Comparison of ENCODE assay signal across 13 cellular contexts in the genomic region with DNA sequence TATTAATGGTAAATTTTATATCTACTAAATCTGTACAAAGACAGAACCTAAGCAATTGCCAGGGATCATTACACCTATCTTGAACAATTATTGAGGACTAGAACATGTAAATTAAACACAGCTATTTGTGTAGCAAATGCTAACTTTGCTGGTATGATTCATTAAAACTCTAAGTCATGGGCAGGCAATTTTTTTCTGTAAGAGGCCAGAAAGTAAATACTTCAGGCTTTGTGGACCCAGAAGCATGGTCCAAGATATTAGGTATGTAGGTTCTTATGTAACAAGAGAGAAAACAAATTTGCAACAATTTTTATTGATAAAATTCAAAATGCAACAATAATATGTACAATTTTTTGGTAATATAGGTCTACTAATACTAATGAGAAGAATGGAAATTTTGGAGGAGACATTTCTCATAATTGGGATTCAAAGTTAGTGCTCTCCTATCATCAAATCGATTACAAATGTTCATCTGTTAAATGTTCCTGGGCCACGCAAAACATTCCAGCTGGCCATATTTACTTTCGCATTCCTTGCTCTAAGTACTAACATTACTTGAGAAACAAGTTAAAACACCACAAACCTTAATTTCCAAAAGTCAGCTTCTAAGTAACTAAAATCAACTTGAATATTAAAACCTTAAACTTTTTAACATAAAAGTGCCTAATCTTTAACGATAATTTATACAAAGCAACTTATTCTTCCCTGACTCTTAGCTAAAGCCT. TPM values are rescaled to one million over a fixed set of nuclear protein-coding genes. Genes with fewer than 3 reads are reported as not detected.
DNase-seq lines count a peak whose midpoint lies in the region; ATAC-seq, FAIRE-seq and TF ChIP-seq lines count a peak whose summit lies in the region.
"Had no signal": no experiment of that assay in that cellular context is flagged by ENCODE, and none has a peak within 500 bp of the region (broad histone marks: within the 10 kb centered on the region; RNA-seq: fewer than 3 reads in every experiment).

No MANE protein-coding gene starts in this region.

- H3K9me3 ChIP-seq in A549: no peaks in the 10 kb centered on the region
- H3K9me3 ChIP-seq in GM12878 (replicated peaks; ENCODE audit: control insufficient read depth, insufficient read depth, low read length): no peaks in the 10 kb centered on the region; the same call in 1 of the 3 replicates
- H3K9me3 ChIP-seq in tibial artery: no peaks in the 10 kb centered on the region
- H3K9me3 ChIP-seq: ovary had no signal

- H3F3A ChIP-seq in GM23338 (replicated peaks; ENCODE audit: low read depth): no peaks in the 10 kb centered on the region

- peak overlapping the region; percentile 85 for H3K4me2 ChIP-seq in A549
- H3K4me2 ChIP-seq in GM23338: peak overlapping the region; percentile 80
- no peak overlapping the region for H3K4me2 ChIP-seq in GM12878 (ENCODE audit: control insufficient read depth, insufficient read depth)

- H3K4me3 ChIP-seq in A549: peak overlapping the region; percentile 97
- H3K4me3 ChIP-seq in GM23338: peak overlapping the region; percentile 86
- peak overlapping the region; percentile 47 for H3K4me3 ChIP-seq in GM12878
- peak overlapping the region; percentile 4 for H3K4me3 ChIP-seq in kidney epithelial cell (ENCODE audit: low read depth, low read length)
- H3K4me3 ChIP-seq in tibial artery: no peak overlapping the region
- H3K4me3 ChIP-seq: ovary had no signal

- BruUV-seq in GM12878 (replicated peaks; lab: Mats Ljungman, UMichigan): no TSS peak

- ATAC-seq in A549 (no peak), GM23338 (no peak), GM12878 (no peak)
- ATAC-seq: T-cell had no signal

- peaks cover 64% of the 10 kb centered on the region for H3K4me1 ChIP-seq in A549
- H3K4me1 ChIP-seq in GM23338 (ENCODE audit: insufficient read depth): peaks cover 61% of the 10 kb centered on the region
- no peaks in the 10 kb centered on the region for H3K4me1 ChIP-seq in GM12878 (ENCODE audit: control insufficient read depth, insufficient read depth, low read length)
- peaks cover 0 to 66% (median 19%) of the 10 kb centered on the region in 4 donors for H3K4me1 ChIP-seq in tibial artery

- H2AFZ ChIP-seq in GM23338 (no peak overlapping the region), GM12878 (ENCODE audit: control insufficient read depth, low read depth, low read length) (no peak overlapping the region)

- H3K9me3 Mint-ChIP-seq in GM23338 (0 out of 3 replicates have a peak, but pooled peaks cover under 1% of the 10 kb centered on the region), CD14-positive monocyte (no peaks in the 10 kb centered on the region)
- H3K9me3 Mint-ChIP-seq: T-cell had no signal

- H3K36me3 ChIP-seq in GM23338 (ENCODE audit: insufficient read depth): no peaks in the 10 kb centered on the region
- H3K36me3 ChIP-seq in GM12878 (ENCODE audit: control insufficient read depth in 2 of 2, insufficient read depth in 2 of 2, low read length in 1 of 2): peaks cover 0 to 2% of the 10 kb centered on the region in 2 experiments; a peak in 1 of 4 replicates
- no peaks in the 10 kb centered on the region for H3K36me3 ChIP-seq in kidney epithelial cell (ENCODE audit: control insufficient read depth, insufficient read depth, low read length)
- H3K36me3 ChIP-seq in tibial artery: no peaks in the 10 kb centered on the region
- H3K36me3 ChIP-seq: ovary had no signal

- no peak for FAIRE-seq in A549 (lab: Jason Lieb, UNC)
- FAIRE-seq in GM12878 (lab: Jason Lieb, UNC): no peak

- CTCF ChIA-PET in A549 (lab: Yijun Ruan, JAX): interaction anchor here (1.5 kb wide), 1 partner anchor 13 kb away, joined by 4 read pairs; no protein-coding TSS in a partner anchor
- CTCF ChIA-PET in GM12878 (lab: Yijun Ruan, JAX): interaction anchor here (0.6 to 9.1 kb wide), 5 partner anchors 11 to 305 kb away, joined by 3 to 163 read pairs (median 5); no protein-coding TSS in a partner anchor

- H3K4me1 Mint-ChIP-seq in GM23338: peaks cover 51% of the 10 kb centered on the region
- H3K4me1 Mint-ChIP-seq in CD14-positive monocyte: peaks cover 57% of the 10 kb centered on the region

- no peaks in the 10 kb centered on the region; the same call in 1 of the 2 replicates for H4K20me1 ChIP-seq in GM23338 (replicated peaks; ENCODE audit: insufficient read depth)
- no peaks in the 10 kb centered on the region for H4K20me1 ChIP-seq in GM12878 (ENCODE audit: control insufficient read depth, insufficient read depth)

- TF ChIP-seq RAD21 in A549 (conservative IDR thresholded peaks at IDR 0.05 in 1 of 2, IDR thresholded peaks at IDR 0.05 in 1 of 2) (no peak), GM12878 (IDR thresholded peaks at IDR 0.05; ENCODE audit: insufficient read depth, low read depth, low read length) (no peak)

- H3K27ac Mint-ChIP-seq in GM23338 (peak overlapping the region; percentile 94), CD14-positive monocyte (peak overlapping the region in 1 of 7 donors; percentile 40)

- 0 out of 2 replicates have a peak, but pooled peaks cover 4% of the 10 kb centered on the region for H3K9me2 ChIP-seq in GM23338 (ENCODE audit: insufficient read depth)

- H3K4me3 Mint-ChIP-seq in GM23338 (peak overlapping the region; percentile 46; the same call in 2 of the 3 replicates), CD14-positive monocyte (no peak overlapping the region)

- peak overlapping the region; percentile 47; the same call in 1 of the 2 replicates for H3K9ac ChIP-seq in GM12878 (ENCODE audit: control insufficient read depth, insufficient read depth, low read length)

- WGBS in A549 (ENCODE audit: missing lambda C conversion rate): 6% methylated on average over 4 of the region's 4 CpGs
- WGBS in GM12878 (ENCODE audit: insufficient coverage, insufficient replicate concordance, low lambda C conversion rate, missing lambda C conversion rate): 100% methylated on average over 4 of the region's 4 CpGs

- peaks cover 92% of the 10 kb centered on the region for H3K79me2 ChIP-seq in GM23338 (replicated peaks; ENCODE audit: insufficient read depth)
- H3K79me2 ChIP-seq in GM12878 (ENCODE audit: control insufficient read depth, insufficient read depth, low read length): peaks cover 97% of the 10 kb centered on the region

- SMC1A ChIA-PET in GM12878 (lab: Charles Lee; ENCODE audit: uncharacterized antibody, unreplicated experiment): interaction anchor here (1.0 to 12.7 kb wide), 7 partner anchors 10 to 224 kb away, joined by 3 to 196 read pairs (median 10); a partner anchor contains a TSS

- H3K36me3 Mint-ChIP-seq in GM23338 (ENCODE audit: low read depth) (peaks cover 9% of the 10 kb centered on the region), CD14-positive monocyte (peaks cover 4 to 6% of the 10 kb centered on the region in 2 donors)

- TF ChIP-seq EP300 in A549 (IDR thresholded peaks at IDR 0.05): no peak
- no peak for TF ChIP-seq EP300 in GM12878 (IDR thresholded peaks at IDR 0.05; ENCODE audit: borderline replicate concordance in 1 of 2, control insufficient read depth in 1 of 2, low read depth in 2 of 2, low read length in 2 of 2)

- DNase-seq in A549 (ENCODE audit: low read depth in 1 of 2, low spot score in 1 of 2): no peak
- no peak for DNase-seq in GM23338 (ENCODE audit: low spot score)
- no peak for DNase-seq in GM12878 (ENCODE audit: low read depth, low spot score)
- DNase-seq in kidney epithelial cell (ENCODE audit: low read depth): no peak
- DNase-seq in NCI-H748 treated with DMSO at 0.1 percent for 48 hours (lab: John Stamatoyannopoulos, UW): no peak
- DNase-seq in NCI-H2107 treated with DMSO at 0.1 percent for 48 hours (lab: John Stamatoyannopoulos, UW; ENCODE audit: unreplicated experiment): no peak
- no peak for DNase-seq in tibial artery
- DNase-seq in CD14-positive monocyte (ENCODE audit: low spot score): no peak
- DNase-seq: cerebellar nuclear complex, hypothalamus, NCI-H82, ovary, T-cell had no signal

- in situ Hi-C loops in GM12878 (cut with MboI): loop anchor here (10.0 kb wide), 1 partner anchor 475 kb away; no protein-coding TSS in a partner anchor

- POLR2A ChIA-PET in A549 (lab: Yijun Ruan, JAX): interaction anchor here (0.5 kb wide), 1 partner anchor 106 kb away, joined by 5 read pairs; no protein-coding TSS in a partner anchor
- POLR2A ChIA-PET in GM12878 (lab: Charles Lee): interaction anchor here (0.9 to 3.0 kb wide), 3 partner anchors 9 to 213 kb away, joined by 3 to 21 read pairs (median 10); a partner anchor contains a TSS

- peak overlapping the region; percentile 66 to 68 for H3K27ac ChIP-seq in A549
- peak overlapping the region; percentile 15 for H3K27ac ChIP-seq in GM23338 (ENCODE audit: low read depth)
- H3K27ac ChIP-seq in GM12878 (ENCODE audit: control insufficient read depth, insufficient read depth): peak overlapping the region; percentile 80; the same call in 1 of the 2 replicates
- H3K27ac ChIP-seq in tibial artery: no peak overlapping the region
- H3K27ac ChIP-seq: ovary had no signal

- H3K27me3 Mint-ChIP-seq in GM23338 (ENCODE audit: insufficient read depth, low read depth, poor library complexity) (no peaks in the 10 kb centered on the region), CD14-positive monocyte (ENCODE audit: low read depth in 3 of 3) (no peaks in the 10 kb centered on the region)
- H3K27me3 Mint-ChIP-seq: T-cell had no signal

- RAD21 ChIA-PET in GM12878 (lab: Charles Lee; ENCODE audit: unreplicated experiment): interaction anchor here (1.3 to 9.2 kb wide), 4 partner anchors 11 to 230 kb away, joined by 3 to 142 read pairs (median 6); no protein-coding TSS in a partner anchor

- H3K27me3 ChIP-seq in GM23338 (ENCODE audit: insufficient read depth) (no peaks in the 10 kb centered on the region), GM12878 (replicated peaks in 1 of 2; ENCODE audit: control insufficient read depth in 2 of 2, insufficient read depth in 2 of 2, low read length in 1 of 2) (no peaks in the 10 kb centered on the region), kidney epithelial cell (ENCODE audit: control insufficient read depth, insufficient read depth, low read length) (no peaks in the 10 kb centered on the region), tibial artery (no peaks in the 10 kb centered on the region)
- H3K27me3 ChIP-seq: ovary had no signal

- intact Hi-C loops in GM12878 (cut with micrococcal nuclease; ENCODE audit: unreplicated experiment): loop anchor here (5.0 kb wide), 4 partner anchors 212 to 1758 kb away; a partner anchor contains a TSS
- intact Hi-C loops in tibial artery (cut with DNase I; ENCODE audit: low total_unique reads): no loop called here
- intact Hi-C loops in CD14-positive monocyte (cut with micrococcal nuclease): loop anchor here (5.0 to 10.0 kb wide), 3 partner anchors 33 to 325 kb away; a partner anchor contains a TSS

- TF ChIP-seq CTCF in A549 (IDR thresholded peaks at IDR 0.05) (no peak), GM23338 (conservative IDR thresholded peaks at IDR 0.05; ENCODE audit: low read depth in 2 of 2) (no peak), GM12878 (IDR thresholded peaks at IDR 0.05 in 2 of 3, conservative IDR thresholded peaks at IDR 0.05 in 1 of 3; ENCODE audit: control insufficient read depth in 2 of 3, extremely low read depth in 1 of 3, insufficient read depth in 1 of 3, low read depth in 3 of 3, low read length in 3 of 3) (no peak), kidney epithelial cell (IDR thresholded peaks at IDR 0.05; ENCODE audit: insufficient read depth, low read length, poor library complexity, severe bottlenecking) (no peak), tibial artery (IDR thresholded peaks at IDR 0.05) (no peak), CD14-positive monocyte (IDR thresholded peaks at IDR 0.05) (no peak)

- TF ChIP-seq POLR2A in A549 (IDR thresholded peaks at IDR 0.05; ENCODE audit: low read length) (no peak), GM12878 (IDR thresholded peaks at IDR 0.05; ENCODE audit: low read depth, low read length) (no peak)

RNA-seq across cellular contexts. Expression of a gene that starts 4.3 kb away (rescaled TPM):
- polyA plus RNA-seq in A549 (2011; rRNA removed) (75.5 and 94.3 TPM in 2 replicates), A549 (2017; fragmentation: RNase III; extraction: RNeasy Plus Mini Kit Qiagen cat#74134 plus additional on column Dnase treatment) (56.1 to 65.1 TPM (median 61.6 TPM) in 3 replicates), GM23338 (2016; fragmentation: Nextera tagmentation; extraction: Ambion mirVana) (52.6 and 61.7 TPM in 2 replicates), GM12878 (2011; rRNA removed) (43.9 and 69.5 TPM in 2 replicates), GM12878 (2014; fragmentation: Illumina TruSeq; extraction: Trizol) (42.6 and 55.6 TPM in 2 replicates), GM12878 (2014; fragmentation: Nextera tagmentation; extraction: Ambion mirVana) (10 to 100 TPM; 11.9 to 23.1 TPM), GM12878 (2014; rRNA removed) (24.3 and 28.3 TPM in 2 replicates), GM12878 (2016; fragmentation: Nextera tagmentation; extraction: Ambion mirVana) (10 to 100 TPM; 54.4 to 61.6 TPM), CD14-positive monocyte (100 to 1,000 TPM in 1 of 2 donors, 10 to 100 TPM in 1; 70.6 to 101 TPM)
- polyA plus RNA-seq in A549 (2012; cell fraction: cytosol; rRNA removed): 10.5 and 13.0 TPM in 2 replicates
- 9.4 and 17.2 TPM in 2 replicates for polyA plus RNA-seq in A549 (2012; cell fraction: nucleus; rRNA removed)
- polyA minus RNA-seq in A549 (2011; rRNA and poly(A)+ RNA removed): 26.4 and 26.9 TPM in 2 replicates
- 99.9 and 101 TPM in 2 replicates for total RNA-seq in GM23338 (2014; rRNA removed; shearing (Covaris generic))
- 169 and 195 TPM in 2 replicates for total RNA-seq in GM12878 (2013; cell fraction: nucleolus; rRNA removed)
- total RNA-seq in GM12878 (2014; rRNA removed) (39.0 and 48.1 TPM in 2 replicates), GM12878 (2014; rRNA removed; fragmentation: Illumina TruSeq; extraction: Trizol) (47.6 and 48.1 TPM in 2 replicates), GM12878 (2021) (58.0 and 62.8 TPM in 2 replicates), kidney epithelial cell (88.9 TPM in 2 replicates)
- polyA plus RNA-seq in GM12878 (2011; ENCODE audit: low read depth): 23.3 TPM
- polyA plus RNA-seq in GM12878 (2011; cell fraction: cytosol; rRNA removed): 12.7 and 18.6 TPM in 2 replicates
- 22.6 and 29.9 TPM in 2 replicates for polyA plus RNA-seq in GM12878 (2011; cell fraction: nucleus; rRNA removed)
- polyA plus RNA-seq in GM12878 (2012): 43.0 and 53.2 TPM in 2 replicates
- 24.1 and 62.2 TPM in 2 replicates for polyA minus RNA-seq in GM12878 (2011; rRNA and poly(A)+ RNA removed)
- polyA minus RNA-seq in GM12878 (2011; cell fraction: cytosol; rRNA and poly(A)+ RNA removed): 12.4 and 20.5 TPM in 2 replicates
- polyA minus RNA-seq in GM12878 (2011; cell fraction: nucleus; rRNA and poly(A)+ RNA removed): 16.3 and 21.0 TPM in 2 replicates

RNA-seq across cellular contexts. Expression of a gene that starts 36.7 kb away (rescaled TPM):
- 271 and 360 TPM in 2 replicates for polyA plus RNA-seq in A549 (2011; rRNA removed)
- 240 and 249 TPM in 2 replicates for polyA plus RNA-seq in A549 (2012; cell fraction: cytosol; rRNA removed)
- polyA plus RNA-seq in A549 (2012; cell fraction: nucleus; rRNA removed): 97.7 and 193 TPM in 2 replicates
- polyA plus RNA-seq in A549 (2017; fragmentation: RNase III; extraction: RNeasy Plus Mini Kit Qiagen cat#74134 plus additional on column Dnase treatment): 464 to 507 TPM (median 488 TPM) in 3 replicates
- 21.3 and 22.8 TPM in 2 replicates for polyA minus RNA-seq in A549 (2011; rRNA and poly(A)+ RNA removed)
- 93.7 and 109 TPM in 2 replicates for total RNA-seq in GM23338 (2014; rRNA removed; shearing (Covaris generic))
- polyA plus RNA-seq in GM23338 (2016; fragmentation: Nextera tagmentation; extraction: Ambion mirVana): 963 and 996 TPM in 2 replicates
- total RNA-seq in GM12878 (2013; cell fraction: nucleolus; rRNA removed): 16.2 and 17.4 TPM in 2 replicates
- 199 and 239 TPM in 2 replicates for total RNA-seq in GM12878 (2014; rRNA removed)
- total RNA-seq in GM12878 (2014; rRNA removed; fragmentation: Illumina TruSeq; extraction: Trizol): 417 and 432 TPM in 2 replicates
- 384 and 403 TPM in 2 replicates for total RNA-seq in GM12878 (2021)
- 436 TPM for polyA plus RNA-seq in GM12878 (2011; ENCODE audit: low read depth)
- 552 and 633 TPM in 2 replicates for polyA plus RNA-seq in GM12878 (2011; rRNA removed)
- 192 and 230 TPM in 2 replicates for polyA plus RNA-seq in GM12878 (2011; cell fraction: cytosol; rRNA removed)
- polyA plus RNA-seq in GM12878 (2011; cell fraction: nucleus; rRNA removed): 111 and 240 TPM in 2 replicates
- 254 and 400 TPM in 2 replicates for polyA plus RNA-seq in GM12878 (2012)
- polyA plus RNA-seq in GM12878 (2014; fragmentation: Illumina TruSeq; extraction: Trizol): 520 and 635 TPM in 2 replicates
- polyA plus RNA-seq in GM12878 (2014; fragmentation: Nextera tagmentation; extraction: Ambion mirVana): 1,000 to 10,000 TPM; 1,615 to 1,834 TPM
- polyA plus RNA-seq in GM12878 (2014; rRNA removed): 238 and 276 TPM in 2 replicates
- 1,000 to 10,000 TPM in 1 of 2 experiments, 100 to 1,000 TPM in 1; 984 to 1,077 TPM for polyA plus RNA-seq in GM12878 (2016; fragmentation: Nextera tagmentation; extraction: Ambion mirVana)
- polyA minus RNA-seq in GM12878 (2011; rRNA and poly(A)+ RNA removed): 38.3 and 42.0 TPM in 2 replicates
- polyA minus RNA-seq in GM12878 (2011; cell fraction: cytosol; rRNA and poly(A)+ RNA removed): 19.9 and 26.2 TPM in 2 replicates
- polyA minus RNA-seq in GM12878 (2011; cell fraction: nucleus; rRNA and poly(A)+ RNA removed): 15.3 and 17.0 TPM in 2 replicates
- 171 and 181 TPM in 2 replicates for total RNA-seq in kidney epithelial cell
- 100 to 1,000 TPM; 798 to 846 TPM for polyA plus RNA-seq in CD14-positive monocyte

Comparison
In these comparisons a context has a peak if more than half of its experiments do, and no peak if none do; other contexts are left out.
1. H3K27ac ChIP-seq: peak in A549 (2 of 2), GM23338 (single experiment) and GM12878 (single experiment); none in tibial artery (0 of 2).
2. H3K4me3 ChIP-seq: peak in A549 (single experiment), GM23338 (single experiment), GM12878 (single experiment) and kidney epithelial cell (single experiment); none in tibial artery (0 of 2).